In genomic region chr6:63677282-63677681, GRCh38 we compare ENCODE assay signal across 20 cellular contexts. TPM values are rescaled to one million over a fixed set of nuclear protein-coding genes. Genes with fewer than 3 reads are reported as not detected.
DNase-seq lines count a peak whose midpoint lies in the region; FAIRE-seq and TF ChIP-seq lines count a peak whose summit lies in the region.
"Had no signal": no experiment of that assay in that cellular context is flagged by ENCODE, and none has a peak within 500 bp of the region (broad histone marks: within the 10 kb centered on the region; RNA-seq: fewer than 3 reads in every experiment).

No MANE protein-coding gene starts in this region.

- no peaks in the 10 kb centered on the region for H3K9me2 ChIP-seq in hepatocyte (replicated peaks; ENCODE audit: insufficient read depth)

- H3K79me2 ChIP-seq in hepatocyte = peaks cover 100% of the 10 kb centered on the region

- H3K36me3 ChIP-seq in adipocyte (ENCODE audit: control insufficient read depth, insufficient read depth, low read length, severe bottlenecking) (peaks cover 14% of the 10 kb centered on the region), hepatocyte (replicated peaks; ENCODE audit: insufficient read depth, low read depth) (no peaks in the 10 kb centered on the region), small intestine (ENCODE audit: control insufficient read depth in 2 of 2, insufficient read depth in 2 of 2, low read length in 2 of 2) (no peaks in the 10 kb centered on the region)

- H3K9me3 ChIP-seq in adipocyte (ENCODE audit: control insufficient read depth, low read length) (no peaks in the 10 kb centered on the region), hepatocyte (ENCODE audit: low read depth) (no peaks in the 10 kb centered on the region), small intestine (ENCODE audit: control insufficient read depth, low read depth) (no peaks in the 10 kb centered on the region)

- H3K27me3 ChIP-seq in adipocyte (replicated peaks; ENCODE audit: control insufficient read depth, insufficient read depth, low read length) (no peaks in the 10 kb centered on the region), hepatocyte (no peaks in the 10 kb centered on the region), small intestine (ENCODE audit: control insufficient read depth in 2 of 2, insufficient read depth in 2 of 2, low read length in 2 of 2) (no peaks in the 10 kb centered on the region)
- H3K27me3 ChIP-seq: neural progenitor cell had no signal

- H3K4me1 ChIP-seq in adipocyte (ENCODE audit: control insufficient read depth, insufficient read depth, low read length) = peaks cover 44% of the 10 kb centered on the region
- peaks cover 19% of the 10 kb centered on the region for H3K4me1 ChIP-seq in hepatocyte (ENCODE audit: insufficient read depth)
- H3K4me1 ChIP-seq in small intestine (ENCODE audit: control insufficient read depth in 2 of 2, insufficient read depth in 1 of 2, low read depth in 1 of 2, low read length in 1 of 2) = peaks cover 14 to 19% of the 10 kb centered on the region in 2 donors

- H3K4me3 ChIP-seq in adipocyte (ENCODE audit: low read length) (no peak overlapping the region), hepatocyte (no peak overlapping the region), small intestine (ENCODE audit: low read depth in 1 of 2, low read length in 2 of 2) (no peak overlapping the region)
- H3K4me3 ChIP-seq: neural progenitor cell had no signal

- H3K27ac ChIP-seq in hepatocyte = peak overlapping the region; percentile 54
- peak overlapping the region in 1 of 2 donors; percentile 26 for H3K27ac ChIP-seq in small intestine (ENCODE audit: low read depth in 1 of 2, low read length in 1 of 2)
- H3K27ac ChIP-seq: 22Rv1, HL-60, neural progenitor cell had no signal

- FAIRE-seq in small intestine (lab: Jason Lieb, UNC) (no peak), GM12891 (lab: Jason Lieb, UNC) (no peak)
- FAIRE-seq: endothelial cell of umbilical vein had no signal

- H3K9ac ChIP-seq in adipocyte (ENCODE audit: low read length) = no peak overlapping the region
- H3K9ac ChIP-seq: neural progenitor cell had no signal

- peak overlapping the region; percentile 46 for H3K4me2 ChIP-seq in hepatocyte
- H3K4me2 ChIP-seq: neural progenitor cell had no signal

- H2AFZ ChIP-seq in hepatocyte = no peak overlapping the region
- H2AFZ ChIP-seq: neural progenitor cell had no signal

- no peak for TF ChIP-seq CTCF in hepatocyte (IDR thresholded peaks at IDR 0.05; ENCODE audit: poor library complexity)

- H4K20me1 ChIP-seq in hepatocyte (ENCODE audit: insufficient read depth, poor library complexity, severe bottlenecking) = peaks cover 65% of the 10 kb centered on the region

- 69% methylated on average over 1 of the region's 1 CpG for WGBS in hepatocyte (ENCODE audit: low lambda C conversion rate, missing lambda C conversion rate)
- WGBS in small intestine, 3 donors = 29 to 32% (median 30%) methylated on average over 1 of the region's 1 CpG

- no peak for TF ChIP-seq POLR2A in GM12891 (IDR thresholded peaks at IDR 0.05; ENCODE audit: low read depth, low read length)

- DNase-seq in DMS53 (lab: John Stamatoyannopoulos, UW) (peak; percentile 51), DMS53 treated with DMSO at 0.1 percent for 48 hours (lab: John Stamatoyannopoulos, UW; ENCODE audit: unreplicated experiment) (no peak), adipocyte (ENCODE audit: low read depth) (peak; percentile 58), hepatocyte (ENCODE audit: low spot score) (peak; percentile 25), small intestine (peak; percentile 87), KG1 (lab: John Stamatoyannopoulos, UW) (no peak), midbrain (lab: John Stamatoyannopoulos, UW) (no peak), GM12891 (ENCODE audit: insufficient read length, low spot score) (no peak)
- DNase-seq: activated CD4-positive, CD25-positive, alpha-beta regulatory T cell; activated CD8-positive, alpha-beta memory T cell treated with anti-CD3 and anti-CD28 coated beads, Interleukin-2, amount 50 U/mL, for 4 hours; activated naive CD4-positive, alpha-beta T cell treated with anti-CD3 and anti-CD28 coated beads, Interleukin-2, amount 50 U/mL, for 16 hours; CD4-positive, alpha-beta memory T cell; H7; hippocampal formation; NCI-H2171 treated with DMSO at 0.1 percent for 48 hours; PC-3 had no signal

TF ChIP-seq in GM12891, 5 proteins besides CTCF, POLR2A, EP300 and RAD21:
- TF ChIP-seq POLR2AphosphoS5 (IDR thresholded peaks at IDR 0.05; ENCODE audit: low read depth, low read length) = no peak
- TF ChIP-seq SPI1 (IDR thresholded peaks at IDR 0.05; ENCODE audit: low read depth, low read length) = no peak
- TF ChIP-seq POU2F2 (IDR thresholded peaks at IDR 0.05; ENCODE audit: low read depth, low read length) = no peak
- TF ChIP-seq TAF1 (IDR thresholded peaks at IDR 0.05; ENCODE audit: low read depth, low read length) = no peak
- TF ChIP-seq PAX5 (IDR thresholded peaks at IDR 0.05; ENCODE audit: insufficient read depth, low read length, severe bottlenecking) = no peak

RNA-seq across cellular contexts. Expression of gene PHF3, which starts 41.7 kb away (rescaled TPM):
- total RNA-seq in hepatocyte = 72.8 and 79.2 TPM in 2 replicates
- polyA plus RNA-seq in hepatocyte (15.2 and 18.0 TPM in 2 replicates), small intestine (10 to 100 TPM in 2 of 3 donors, 1 to 10 TPM in 1; 8.1 to 11.4 (median 10.5) TPM)
- polyA plus RNA-seq in GM12891 (2012; ENCODE audit: low read depth, missing spikeins) = 13.0 TPM

Comparison
In these comparisons a context has a peak if more than half of its experiments do, and no peak if none do; other contexts are left out.
1. DNase-seq: peak in DMS53 (single experiment), adipocyte (single experiment), hepatocyte (single experiment) and small intestine (single experiment); none in DMS53 treated with DMSO at 0.1 percent for 48 hours (single experiment), KG1 (single experiment), midbrain (single experiment) and GM12891 (single experiment).